8 cellular contexts compared by ENCODE assay signal in genomic region chr1:2229921-2230700, GRCh38. TPM values are rescaled to one million over a fixed set of nuclear protein-coding genes. Genes with fewer than 3 reads are reported as not detected.
DNase-seq lines count a peak whose midpoint lies in the region; ATAC-seq and TF ChIP-seq lines count a peak whose summit lies in the region.

No MANE protein-coding gene starts in this region.

- CTCF ChIA-PET in activated CD4-positive, alpha-beta T cell treated with anti-CD3 and anti-CD28 coated beads, Interleukin-2, amount 10 ng/mL, durations not matched to agents 7 days and 5 days (lab: Charles Lee), result interaction anchor here (0.9 to 2.3 kb wide), 11 partner anchors 18 to 356 kb away, joined by 3 to 6 read pairs (median 3); partner anchors contain the start of gene FAAP20

- H3K4me1 Mint-ChIP-seq in activated CD4-positive, alpha-beta T cell treated with anti-CD3 and anti-CD28 coated beads, Interleukin-2, amount 10 ng/mL, durations not matched to agents 7 days and 5 days, result peaks cover 42% of the 10 kb centered on the region

- H3K36me3 Mint-ChIP-seq in activated CD4-positive, alpha-beta T cell treated with anti-CD3 and anti-CD28 coated beads, Interleukin-2, amount 10 ng/mL, durations not matched to agents 7 days and 5 days (ENCODE audit: low read depth), result peaks cover 32% of the 10 kb centered on the region
- peaks cover 32 to 34% of the 10 kb centered on the region in 2 donors for H3K36me3 Mint-ChIP-seq in activated naive CD4-positive, alpha-beta T cell treated with anti-CD3 and anti-CD28 coated beads, Interleukin-2, amount 50 U/mL, for 72 hours

- DNase-seq in activated CD4-positive, alpha-beta T cell treated with anti-CD3 and anti-CD28 coated beads, Interleukin-2, amount 10 ng/mL, durations not matched to agents 7 days and 5 days, result peak; percentile 23
- no peak for DNase-seq in activated CD4-positive, alpha-beta T cell treated with anti-CD3 and anti-CD28 coated beads for 4 hours
- DNase-seq in activated naive CD4-positive, alpha-beta T cell treated with anti-CD3 and anti-CD28 coated beads, Interleukin-2, amount 50 U/mL, for 72 hours (ENCODE audit: low spot score in 2 of 2), result no peak
- DNase-seq in left ventricle myocardium inferior (peak; percentile 50), retina (peak; percentile 72), posterior vena cava (ENCODE audit: low spot score) (no peak)

- POLR2A ChIA-PET in activated CD4-positive, alpha-beta T cell treated with anti-CD3 and anti-CD28 coated beads, Interleukin-2, amount 10 ng/mL, durations not matched to agents 7 days and 5 days (lab: Charles Lee), result no interaction called here

- H3K4me3 ChIP-seq in left ventricle myocardium inferior, result peak overlapping the region; percentile 78

- H3K27ac ChIP-seq in left ventricle myocardium inferior (replicated peaks), result peak overlapping the region; percentile 89

- no peaks in the 10 kb centered on the region for H3K9me3 Mint-ChIP-seq in activated CD4-positive, alpha-beta T cell treated with anti-CD3 and anti-CD28 coated beads, Interleukin-2, amount 10 ng/mL, durations not matched to agents 7 days and 5 days
- no peaks in the 10 kb centered on the region for H3K9me3 Mint-ChIP-seq in activated naive CD4-positive, alpha-beta T cell treated with anti-CD3 and anti-CD28 coated beads, Interleukin-2, amount 50 U/mL, for 72 hours

- no peak for ATAC-seq in activated naive CD4-positive, alpha-beta T cell treated with anti-CD3 and anti-CD28 coated beads, Interleukin-2, amount 50 U/mL, for 72 hours
- ATAC-seq in GM18868 (IDR thresholded peaks at IDR 0.05; ENCODE audit: unreplicated experiment) (no peak), GM19328 (IDR thresholded peaks at IDR 0.05; ENCODE audit: unreplicated experiment) (no peak)

- H3K27ac Mint-ChIP-seq in activated CD4-positive, alpha-beta T cell treated with anti-CD3 and anti-CD28 coated beads, Interleukin-2, amount 10 ng/mL, durations not matched to agents 7 days and 5 days, result peak overlapping the region; percentile 96
- H3K27ac Mint-ChIP-seq in activated naive CD4-positive, alpha-beta T cell treated with anti-CD3 and anti-CD28 coated beads, Interleukin-2, amount 50 U/mL, for 72 hours, result peak overlapping the region; percentile 79 to 99

- H3K27me3 Mint-ChIP-seq in activated CD4-positive, alpha-beta T cell treated with anti-CD3 and anti-CD28 coated beads, Interleukin-2, amount 10 ng/mL, durations not matched to agents 7 days and 5 days, result peaks cover 3% of the 10 kb centered on the region

- H3K9me3 ChIP-seq in left ventricle myocardium inferior (replicated peaks), result no peaks in the 10 kb centered on the region

- no peak for TF ChIP-seq CTCF in left ventricle myocardium inferior (IDR thresholded peaks at IDR 0.05; ENCODE audit: borderline replicate concordance)

- intact Hi-C loops in left ventricle myocardium inferior (cut with micrococcal nuclease), result loop anchor here (10.0 kb wide), 1 partner anchor 65 kb away; no protein-coding TSS in a partner anchor
- intact Hi-C loops in posterior vena cava (cut with DNase I), result loop anchor here (5.0 kb wide), 3 partner anchors 38 to 87 kb away; partner anchors contain the start of gene FAAP20 (in 1 of the 2)

- H3K36me3 ChIP-seq in left ventricle myocardium inferior, result no peaks in the 10 kb centered on the region

- no peaks in the 10 kb centered on the region for H3K27me3 ChIP-seq in left ventricle myocardium inferior (ENCODE audit: low read depth)

- H3K4me3 Mint-ChIP-seq in activated CD4-positive, alpha-beta T cell treated with anti-CD3 and anti-CD28 coated beads, Interleukin-2, amount 10 ng/mL, durations not matched to agents 7 days and 5 days, result peak overlapping the region; percentile 90

- H3K4me1 ChIP-seq in left ventricle myocardium inferior, result peaks cover 74% of the 10 kb centered on the region

RNA-seq across cellular contexts. Expression of gene SKI, which starts 2.0 kb away (rescaled TPM):
- 10 to 100 TPM; 60.7 to 62.0 TPM for total RNA-seq in activated CD4-positive, alpha-beta T cell treated with anti-CD3 and anti-CD28 coated beads, Interleukin-2, amount 10 ng/mL, durations not matched to agents 7 days and 5 days
- total RNA-seq in activated naive CD4-positive, alpha-beta T cell treated with anti-CD3 and anti-CD28 coated beads, Interleukin-2, amount 50 U/mL, for 72 hours, result 10 to 100 TPM; 26.6 to 43.8 TPM
- 37.9 TPM for total RNA-seq in left ventricle myocardium inferior
- total RNA-seq in posterior vena cava, result 100 to 1,000 TPM; 104 to 111 TPM

RNA-seq across cellular contexts. Expression of gene FAAP20, which starts 35.5 kb away (rescaled TPM):
- total RNA-seq in activated CD4-positive, alpha-beta T cell treated with anti-CD3 and anti-CD28 coated beads, Interleukin-2, amount 10 ng/mL, durations not matched to agents 7 days and 5 days, result 10 to 100 TPM; 61.3 to 66.2 TPM
- 10 to 100 TPM; 59.1 to 66.9 TPM for total RNA-seq in activated naive CD4-positive, alpha-beta T cell treated with anti-CD3 and anti-CD28 coated beads, Interleukin-2, amount 50 U/mL, for 72 hours
- total RNA-seq in left ventricle myocardium inferior, result 37.0 TPM
- total RNA-seq in posterior vena cava, result 10 to 100 TPM; 50.7 to 52.9 TPM

Comparison
In these comparisons a context has a peak if more than half of its experiments do, and no peak if none do; other contexts are left out.
1. DNase-seq: peak in activated CD4-positive, alpha-beta T cell treated with anti-CD3 and anti-CD28 coated beads, Interleukin-2, amount 10 ng/mL, durations not matched to agents 7 days and 5 days (single experiment), left ventricle myocardium inferior (single experiment) and retina (single experiment); none in activated CD4-positive, alpha-beta T cell treated with anti-CD3 and anti-CD28 coated beads for 4 hours (0 of 2), activated naive CD4-positive, alpha-beta T cell treated with anti-CD3 and anti-CD28 coated beads, Interleukin-2, amount 50 U/mL, for 72 hours (0 of 2) and posterior vena cava (single experiment).